Comparison of ENCODE assay signal across 10 cellular contexts in genomic region chr1:114468710-114469468, GRCh38. TPM values are rescaled to one million over a fixed set of nuclear protein-coding genes. Genes with fewer than 3 reads are reported as not detected.
A peak's percentile ranks its signal among the peaks of the same experiment; 100 is the strongest.
DNase-seq lines count a peak whose midpoint lies in the region; ATAC-seq, FAIRE-seq and TF ChIP-seq lines count a peak whose summit lies in the region.
"Had no signal": no experiment of that assay in that cellular context is flagged by ENCODE, and none has a peak within 500 bp of the region (broad histone marks: within the 10 kb centered on the region; RNA-seq: fewer than 3 reads in every experiment).

No MANE protein-coding gene starts in this region.

- no peaks in the 10 kb centered on the region for H3K27me3 ChIP-seq in IMR-90 (ENCODE audit: control insufficient read depth, insufficient read depth, low read length)
- H3K27me3 ChIP-seq in mesenchymal stem cell (ENCODE audit: control insufficient read depth in 1 of 2, insufficient read depth in 1 of 2, low read length in 2 of 2), result no peaks in the 10 kb centered on the region
- H3K27me3 ChIP-seq in suprapubic skin, result no peaks in the 10 kb centered on the region

- peaks cover 40 to 65% of the 10 kb centered on the region in 2 experiments for H3K79me1 ChIP-seq in IMR-90 (ENCODE audit: low read depth in 1 of 2, low read length in 2 of 2)
- peaks cover 18% of the 10 kb centered on the region for H3K79me1 ChIP-seq in mesenchymal stem cell (replicated peaks; ENCODE audit: low read length, poor library complexity, severe bottlenecking)

- dilution Hi-C loops in IMR-90 (cut with HindIII; ENCODE audit: low sequenced_read_pairs, unreplicated experiment), result no loop called here

- H2AK5ac ChIP-seq in IMR-90 (ENCODE audit: low read depth, low read length) (no peak overlapping the region), mesenchymal stem cell (ENCODE audit: low read length, severe bottlenecking) (no peak overlapping the region)

- H3K9me3 ChIP-seq in IMR-90 (ENCODE audit: control insufficient read depth, insufficient read depth, low read length) (no peaks in the 10 kb centered on the region), mesenchymal stem cell (ENCODE audit: control insufficient read depth, low read length) (no peaks in the 10 kb centered on the region), suprapubic skin (no peaks in the 10 kb centered on the region)

- in situ Hi-C loops in Caki2 (cut with HindIII; ENCODE audit: low pct_unique_long_range_greater_than_20kb, low sequenced_read_pairs) (no loop called here), IMR-90 (cut with MboI; ENCODE audit: low sequenced_read_pairs) (no loop called here)

- POLR2A ChIA-PET in IMR-90 (lab: Charles Lee; ENCODE audit: unreplicated experiment), result no interaction called here

- intact Hi-C loops in IMR-90 (cut with micrococcal nuclease), result loop anchor here (5.0 kb wide), 1 partner anchor 38 kb away; no protein-coding TSS in a partner anchor

- H3K4me2 ChIP-seq in IMR-90 (ENCODE audit: low read depth, low read length) (no peak overlapping the region), mesenchymal stem cell (ENCODE audit: low read length, poor library complexity, severe bottlenecking) (no peak overlapping the region)

- DNase-seq in Caki2 (ENCODE audit: low read depth) (peak; percentile 49), IMR-90 (peak; percentile 23), amniotic epithelial cell (ENCODE audit: low read depth) (peak; percentile 18), mesenchymal stem cell (peak; percentile 12), GM12892 (ENCODE audit: insufficient read length) (no peak), suprapubic skin (ENCODE audit: low spot score in 2 of 2) (no peak), NCI-H774 (lab: John Stamatoyannopoulos, UW) (no peak), RPMI8226 (no peak)
- DNase-seq: activated CD8-positive, alpha-beta memory T cell treated with anti-CD3 and anti-CD28 coated beads, Interleukin-2, amount 50 U/mL, for 48 hours; NCI-H1694 treated with DMSO at 0.1 percent for 48 hours had no signal

- H2BK5ac ChIP-seq in IMR-90 (ENCODE audit: low read depth, low read length, poor library complexity, severe bottlenecking) (no peak overlapping the region), mesenchymal stem cell (ENCODE audit: low read depth, low read length, poor library complexity, severe bottlenecking) (no peak overlapping the region)

- ATAC-seq in IMR-90 (ENCODE audit: low read depth), result no peak

- H2BK15ac ChIP-seq in IMR-90 (ENCODE audit: low read depth, low read length) (no peak overlapping the region), mesenchymal stem cell (ENCODE audit: low read depth, poor library complexity, severe bottlenecking) (no peak overlapping the region)

- H3K18ac ChIP-seq in IMR-90 (ENCODE audit: low read depth, low read length) (no peak overlapping the region), mesenchymal stem cell (ENCODE audit: low read depth in 1 of 2, low read length in 2 of 2) (peak overlapping the region in 1 of 2 experiments; percentile 59)

- H3K23ac ChIP-seq in IMR-90 (ENCODE audit: low read depth, low read length) (no peak overlapping the region), mesenchymal stem cell (ENCODE audit: low read length in 2 of 2) (no peak overlapping the region)

- no peak overlapping the region for H2BK12ac ChIP-seq in mesenchymal stem cell (ENCODE audit: low read length in 2 of 2)

- no peak overlapping the region for H2AFZ ChIP-seq in IMR-90 (replicated peaks; ENCODE audit: low read length, poor library complexity)
- no peak overlapping the region for H2AFZ ChIP-seq in mesenchymal stem cell (ENCODE audit: low read depth, low read length)

- no peak overlapping the region for H2AK9ac ChIP-seq in IMR-90 (replicated peaks; ENCODE audit: low read depth, low read length, poor library complexity)

- peaks cover 41% of the 10 kb centered on the region for H4K20me1 ChIP-seq in IMR-90 (ENCODE audit: insufficient read depth, low read length)

- H3K4ac ChIP-seq in IMR-90 (ENCODE audit: low read depth, low read length) (no peak overlapping the region), mesenchymal stem cell (ENCODE audit: low read depth in 1 of 2, low read length in 2 of 2) (no peak overlapping the region)

- no CpG with 5 or more reads among the region's 6 CpGs for WGBS in IMR-90 (ENCODE audit: extremely low coverage in 2 of 2, insufficient read length in 1 of 2), 2 experiments
- WGBS in mesenchymal stem cell, result 89% methylated on average over 4 of the region's 6 CpGs
- 64% methylated on average over 6 of the region's 6 CpGs for WGBS in suprapubic skin

- H3K14ac ChIP-seq in IMR-90 (replicated peaks; ENCODE audit: low read depth, low read length) (no peak overlapping the region), mesenchymal stem cell (ENCODE audit: low read length in 2 of 2) (no peak overlapping the region)

- H3K36me3 ChIP-seq in IMR-90 (ENCODE audit: control insufficient read depth, insufficient read depth, low read length) (peaks cover 4% of the 10 kb centered on the region; the same call in 1 of the 2 replicates), mesenchymal stem cell (ENCODE audit: control insufficient read depth in 1 of 2, insufficient read depth in 2 of 2, low read depth in 1 of 2, low read length in 2 of 2) (no peaks in the 10 kb centered on the region), suprapubic skin (peaks cover 4% of the 10 kb centered on the region)

- H2BK120ac ChIP-seq in IMR-90 (ENCODE audit: low read depth, low read length) (no peak overlapping the region), mesenchymal stem cell (ENCODE audit: low read depth, low read length) (no peak overlapping the region)

- no peak for TF ChIP-seq RAD21 in IMR-90 (IDR thresholded peaks at IDR 0.05; ENCODE audit: low read length)

- H3K9me1 ChIP-seq in IMR-90 (ENCODE audit: insufficient read depth, low read length), result peaks cover 6% of the 10 kb centered on the region; the same call in 1 of the 2 replicates

- no peak for FAIRE-seq in GM12892 (lab: Jason Lieb, UNC)

- no peak for TF ChIP-seq POLR2A in IMR-90 (IDR thresholded peaks at IDR 0.05; ENCODE audit: low read depth, low read length)
- TF ChIP-seq POLR2A in GM12892 (IDR thresholded peaks at IDR 0.05; ENCODE audit: low read depth, low read length), result no peak
- no peak for TF ChIP-seq POLR2A in suprapubic skin (IDR thresholded peaks at IDR 0.05)

- TF ChIP-seq CTCF in IMR-90 (conservative IDR thresholded peaks at IDR 0.05; ENCODE audit: low read depth, low read length) (no peak), suprapubic skin (IDR thresholded peaks at IDR 0.05) (no peak)

- H4K8ac ChIP-seq in IMR-90 (ENCODE audit: low read depth in 2 of 2, low read length in 2 of 2) (no peak overlapping the region), mesenchymal stem cell (ENCODE audit: low read length) (no peak overlapping the region)

- H3K9ac ChIP-seq in IMR-90 (ENCODE audit: low read depth, low read length) (no peak overlapping the region), mesenchymal stem cell (ENCODE audit: low read length) (no peak overlapping the region)

- no peak for TF ChIP-seq EP300 in suprapubic skin (IDR thresholded peaks at IDR 0.05)

- H3K4me3 ChIP-seq in IMR-90 (ENCODE audit: insufficient read depth, low read depth, low read length) (no peak overlapping the region), mesenchymal stem cell (ENCODE audit: insufficient read depth in 1 of 2, low read depth in 1 of 2, low read length in 2 of 2) (no peak overlapping the region), suprapubic skin (no peak overlapping the region)

- no peak overlapping the region for H4K5ac ChIP-seq in IMR-90 (ENCODE audit: low read depth, low read length)

- H4K91ac ChIP-seq in IMR-90 (ENCODE audit: insufficient read depth, low read depth, low read length) (no peak overlapping the region), mesenchymal stem cell (ENCODE audit: low read length) (no peak overlapping the region)

- no TSS peak for BruUV-seq in IMR-90 (replicated peaks; lab: Mats Ljungman, UMichigan)

- H3K27ac ChIP-seq in IMR-90 (ENCODE audit: insufficient read depth, low read length), result no peak overlapping the region
- H3K27ac ChIP-seq in mesenchymal stem cell (ENCODE audit: low read length, poor library complexity, severe bottlenecking), result peak overlapping the region; percentile 13
- H3K27ac ChIP-seq in suprapubic skin, result no peak overlapping the region

- CTCF ChIA-PET in IMR-90 (lab: Yijun Ruan, JAX), result no interaction called here

- no peak overlapping the region for H2BK20ac ChIP-seq in IMR-90 (ENCODE audit: low read depth, low read length)

- no peak overlapping the region for H3K56ac ChIP-seq in IMR-90 (ENCODE audit: extremely low read depth, insufficient read depth, low read length)

- H3K4me1 ChIP-seq in IMR-90 (ENCODE audit: control insufficient read depth, insufficient read depth, low read length) (no peaks in the 10 kb centered on the region), mesenchymal stem cell (ENCODE audit: control insufficient read depth, insufficient read depth, low read depth, low read length) (peaks cover 2% of the 10 kb centered on the region), suprapubic skin (peaks cover 32% of the 10 kb centered on the region)

TF ChIP-seq in IMR-90, 13 proteins besides CTCF, POLR2A, EP300 and RAD21:
- TF ChIP-seq CHD1 (IDR thresholded peaks at IDR 0.05; ENCODE audit: low read depth, low read length) (no peak), CEBPB (IDR thresholded peaks at IDR 0.05; ENCODE audit: low read depth, low read length) (peak; percentile 36), BHLHE40 (IDR thresholded peaks at IDR 0.05; ENCODE audit: low read depth, low read length) (no peak), SMC3 (IDR thresholded peaks at IDR 0.05; ENCODE audit: low read depth, low read length) (no peak)

RNA-seq across cellular contexts. Expression of gene TRIM33, which starts 42.1 kb away (rescaled TPM):
- total RNA-seq in Caki2 (2014; rRNA removed; shearing (Covaris generic); ENCODE audit: low replicate concordance), result 7.9 and 10.7 TPM in 2 replicates
- 40.0 and 40.1 TPM in 2 replicates for total RNA-seq in IMR-90 (2012; rRNA removed)
- 9.2 and 9.5 TPM in 2 replicates for polyA plus RNA-seq in IMR-90 (2012; rRNA removed)
- polyA plus RNA-seq in IMR-90 (2012; cell fraction: cytosol; rRNA removed), result 1.8 and 2.9 TPM in 2 replicates
- polyA plus RNA-seq in IMR-90 (2012; cell fraction: nucleus; rRNA removed; ENCODE audit: low replicate concordance), result 4.9 and 21.6 TPM in 2 replicates
- 20.7 TPM for polyA plus RNA-seq in mesenchymal stem cell (2013, experiment 1 of 2)
- 24.6 TPM for polyA plus RNA-seq in mesenchymal stem cell (2013, experiment 2 of 2)
- 18.6 TPM for polyA plus RNA-seq in GM12892 (2012; ENCODE audit: missing spikeins)
- 100 to 1,000 TPM in 1 of 4 donors, 10 to 100 TPM in 3; 35.0 to 100 (median 47.7) TPM for total RNA-seq in suprapubic skin

Comparison
In these comparisons a context has a peak if more than half of its experiments do, and no peak if none do; other contexts are left out.
1. DNase-seq: peak in Caki2 (single experiment), IMR-90 (single experiment), amniotic epithelial cell (single experiment) and mesenchymal stem cell (single experiment); none in GM12892 (single experiment), suprapubic skin (0 of 2), NCI-H774 (single experiment) and RPMI8226 (single experiment).